Comparison of ENCODE assay signal across 1 cellular context in the genomic region with DNA sequence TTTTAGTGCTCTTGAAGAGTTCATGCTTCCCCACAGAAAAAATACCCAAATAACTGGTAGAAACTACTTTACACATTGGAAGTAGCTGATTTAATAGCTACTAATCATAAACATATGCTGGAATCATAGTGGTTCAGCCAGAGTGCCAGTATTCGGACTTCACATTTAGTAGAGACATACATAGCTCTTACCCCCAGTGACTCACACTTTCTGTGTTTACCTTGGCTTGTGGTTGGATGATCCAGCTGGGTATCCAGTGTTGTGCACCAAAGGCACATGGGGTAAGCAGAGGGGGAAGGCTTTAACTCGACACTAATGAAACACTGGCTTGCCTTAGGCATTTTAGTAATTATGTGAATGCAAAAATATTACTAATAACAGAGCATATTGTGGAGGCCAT.
TF ChIP-seq lines count a peak whose summit lies in the region.

No MANE protein-coding gene starts in this region.

TF ChIP-seq in HEK293, 187 proteins besides CTCF, POLR2A, EP300 and RAD21 (continued from another document and continues in another):
- TF ChIP-seq, protein P1, sequence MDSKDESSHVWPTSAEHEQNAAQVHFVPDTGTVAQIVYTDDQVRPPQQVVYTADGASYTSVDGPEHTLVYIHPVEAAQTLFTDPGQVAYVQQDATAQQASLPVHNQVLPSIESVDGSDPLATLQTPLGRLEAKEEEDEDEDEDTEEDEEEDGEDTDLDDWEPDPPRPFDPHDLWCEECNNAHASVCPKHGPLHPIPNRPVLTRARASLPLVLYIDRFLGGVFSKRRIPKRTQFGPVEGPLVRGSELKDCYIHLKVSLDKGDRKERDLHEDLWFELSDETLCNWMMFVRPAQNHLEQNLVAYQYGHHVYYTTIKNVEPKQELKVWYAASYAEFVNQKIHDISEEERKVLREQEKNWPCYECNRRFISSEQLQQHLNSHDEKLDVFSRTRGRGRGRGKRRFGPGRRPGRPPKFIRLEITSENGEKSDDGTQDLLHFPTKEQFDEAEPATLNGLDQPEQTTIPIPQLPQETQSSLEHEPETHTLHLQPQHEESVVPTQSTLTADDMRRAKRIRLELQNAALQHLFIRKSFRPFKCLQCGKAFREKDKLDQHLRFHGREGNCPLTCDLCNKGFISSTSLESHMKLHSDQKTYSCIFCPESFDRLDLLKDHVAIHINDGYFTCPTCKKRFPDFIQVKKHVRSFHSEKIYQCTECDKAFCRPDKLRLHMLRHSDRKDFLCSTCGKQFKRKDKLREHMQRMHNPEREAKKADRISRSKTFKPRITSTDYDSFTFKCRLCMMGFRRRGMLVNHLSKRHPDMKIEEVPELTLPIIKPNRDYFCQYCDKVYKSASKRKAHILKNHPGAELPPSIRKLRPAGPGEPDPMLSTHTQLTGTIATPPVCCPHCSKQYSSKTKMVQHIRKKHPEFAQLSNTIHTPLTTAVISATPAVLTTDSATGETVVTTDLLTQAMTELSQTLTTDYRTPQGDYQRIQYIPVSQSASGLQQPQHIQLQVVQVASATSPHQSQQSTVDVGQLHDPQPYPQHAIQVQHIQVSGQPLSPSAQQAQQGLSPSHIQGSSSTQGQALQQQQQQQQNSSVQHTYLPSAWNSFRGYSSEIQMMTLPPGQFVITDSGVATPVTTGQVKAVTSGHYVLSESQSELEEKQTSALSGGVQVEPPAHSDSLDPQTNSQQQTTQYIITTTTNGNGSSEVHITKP (tag by site-specific recombination; IDR thresholded peaks at IDR 0.05): peak; percentile 85
- TF ChIP-seq ZNF610 (tag by site-specific recombination; IDR thresholded peaks at IDR 0.05; ENCODE audit: borderline replicate concordance): no peak
- no peak for TF ChIP-seq ZNF354C (tag by site-specific recombination; IDR thresholded peaks at IDR 0.05; ENCODE audit: borderline replicate concordance, low read depth)
- TF ChIP-seq, protein P2, sequence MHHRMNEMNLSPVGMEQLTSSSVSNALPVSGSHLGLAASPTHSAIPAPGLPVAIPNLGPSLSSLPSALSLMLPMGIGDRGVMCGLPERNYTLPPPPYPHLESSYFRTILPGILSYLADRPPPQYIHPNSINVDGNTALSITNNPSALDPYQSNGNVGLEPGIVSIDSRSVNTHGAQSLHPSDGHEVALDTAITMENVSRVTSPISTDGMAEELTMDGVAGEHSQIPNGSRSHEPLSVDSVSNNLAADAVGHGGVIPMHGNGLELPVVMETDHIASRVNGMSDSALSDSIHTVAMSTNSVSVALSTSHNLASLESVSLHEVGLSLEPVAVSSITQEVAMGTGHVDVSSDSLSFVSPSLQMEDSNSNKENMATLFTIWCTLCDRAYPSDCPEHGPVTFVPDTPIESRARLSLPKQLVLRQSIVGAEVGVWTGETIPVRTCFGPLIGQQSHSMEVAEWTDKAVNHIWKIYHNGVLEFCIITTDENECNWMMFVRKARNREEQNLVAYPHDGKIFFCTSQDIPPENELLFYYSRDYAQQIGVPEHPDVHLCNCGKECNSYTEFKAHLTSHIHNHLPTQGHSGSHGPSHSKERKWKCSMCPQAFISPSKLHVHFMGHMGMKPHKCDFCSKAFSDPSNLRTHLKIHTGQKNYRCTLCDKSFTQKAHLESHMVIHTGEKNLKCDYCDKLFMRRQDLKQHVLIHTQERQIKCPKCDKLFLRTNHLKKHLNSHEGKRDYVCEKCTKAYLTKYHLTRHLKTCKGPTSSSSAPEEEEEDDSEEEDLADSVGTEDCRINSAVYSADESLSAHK (tag by site-specific recombination; IDR thresholded peaks at IDR 0.05): 0 out of 2 replicates have a peak, but pooled peaks have one; percentile 46
- no peak for TF ChIP-seq KLF1 (tag by site-specific recombination; IDR thresholded peaks at IDR 0.05)
- no peak for TF ChIP-seq ZNF175 (tag by site-specific recombination; IDR thresholded peaks at IDR 0.05)
- peak; percentile 63 for TF ChIP-seq ZXDB (tag by site-specific recombination; IDR thresholded peaks at IDR 0.05)
- no peak for TF ChIP-seq MYNN (tag by site-specific recombination; IDR thresholded peaks at IDR 0.05; ENCODE audit: borderline replicate concordance)
- TF ChIP-seq ZBTB21 (tag by site-specific recombination; IDR thresholded peaks at IDR 0.05): no peak
- TF ChIP-seq, protein P3, sequence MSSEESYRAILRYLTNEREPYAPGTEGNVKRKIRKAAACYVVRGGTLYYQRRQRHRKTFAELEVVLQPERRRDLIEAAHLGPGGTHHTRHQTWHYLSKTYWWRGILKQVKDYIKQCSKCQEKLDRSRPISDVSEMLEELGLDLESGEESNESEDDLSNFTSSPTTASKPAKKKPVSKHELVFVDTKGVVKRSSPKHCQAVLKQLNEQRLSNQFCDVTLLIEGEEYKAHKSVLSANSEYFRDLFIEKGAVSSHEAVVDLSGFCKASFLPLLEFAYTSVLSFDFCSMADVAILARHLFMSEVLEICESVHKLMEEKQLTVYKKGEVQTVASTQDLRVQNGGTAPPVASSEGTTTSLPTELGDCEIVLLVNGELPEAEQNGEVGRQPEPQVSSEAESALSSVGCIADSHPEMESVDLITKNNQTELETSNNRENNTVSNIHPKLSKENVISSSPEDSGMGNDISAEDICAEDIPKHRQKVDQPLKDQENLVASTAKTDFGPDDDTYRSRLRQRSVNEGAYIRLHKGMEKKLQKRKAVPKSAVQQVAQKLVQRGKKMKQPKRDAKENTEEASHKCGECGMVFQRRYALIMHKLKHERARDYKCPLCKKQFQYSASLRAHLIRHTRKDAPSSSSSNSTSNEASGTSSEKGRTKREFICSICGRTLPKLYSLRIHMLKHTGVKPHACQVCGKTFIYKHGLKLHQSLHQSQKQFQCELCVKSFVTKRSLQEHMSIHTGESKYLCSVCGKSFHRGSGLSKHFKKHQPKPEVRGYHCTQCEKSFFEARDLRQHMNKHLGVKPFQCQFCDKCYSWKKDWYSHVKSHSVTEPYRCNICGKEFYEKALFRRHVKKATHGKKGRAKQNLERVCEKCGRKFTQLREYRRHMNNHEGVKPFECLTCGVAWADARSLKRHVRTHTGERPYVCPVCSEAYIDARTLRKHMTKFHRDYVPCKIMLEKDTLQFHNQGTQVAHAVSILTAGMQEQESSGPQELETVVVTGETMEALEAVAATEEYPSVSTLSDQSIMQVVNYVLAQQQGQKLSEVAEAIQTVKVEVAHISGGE (tag by site-specific recombination; conservative IDR thresholded peaks at IDR 0.05; ENCODE audit: low read depth): 0 out of 2 replicates have a peak, but pooled peaks have one; percentile 29
- TF ChIP-seq, protein P4, sequence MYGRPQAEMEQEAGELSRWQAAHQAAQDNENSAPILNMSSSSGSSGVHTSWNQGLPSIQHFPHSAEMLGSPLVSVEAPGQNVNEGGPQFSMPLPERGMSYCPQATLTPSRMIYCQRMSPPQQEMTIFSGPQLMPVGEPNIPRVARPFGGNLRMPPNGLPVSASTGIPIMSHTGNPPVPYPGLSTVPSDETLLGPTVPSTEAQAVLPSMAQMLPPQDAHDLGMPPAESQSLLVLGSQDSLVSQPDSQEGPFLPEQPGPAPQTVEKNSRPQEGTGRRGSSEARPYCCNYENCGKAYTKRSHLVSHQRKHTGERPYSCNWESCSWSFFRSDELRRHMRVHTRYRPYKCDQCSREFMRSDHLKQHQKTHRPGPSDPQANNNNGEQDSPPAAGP (tag by site-specific recombination; IDR thresholded peaks at IDR 0.05): no peak
- no peak for TF ChIP-seq SP2 (tag by site-specific recombination; IDR thresholded peaks at IDR 0.05)
- TF ChIP-seq, protein P5, sequence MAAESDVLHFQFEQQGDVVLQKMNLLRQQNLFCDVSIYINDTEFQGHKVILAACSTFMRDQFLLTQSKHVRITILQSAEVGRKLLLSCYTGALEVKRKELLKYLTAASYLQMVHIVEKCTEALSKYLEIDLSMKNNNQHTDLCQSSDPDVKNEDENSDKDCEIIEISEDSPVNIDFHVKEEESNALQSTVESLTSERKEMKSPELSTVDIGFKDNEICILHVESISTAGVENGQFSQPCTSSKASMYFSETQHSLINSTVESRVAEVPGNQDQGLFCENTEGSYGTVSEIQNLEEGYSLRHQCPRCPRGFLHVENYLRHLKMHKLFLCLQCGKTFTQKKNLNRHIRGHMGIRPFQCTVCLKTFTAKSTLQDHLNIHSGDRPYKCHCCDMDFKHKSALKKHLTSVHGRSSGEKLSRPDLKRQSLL (tag by site-specific recombination; IDR thresholded peaks at IDR 0.05): no peak
- no peak for TF ChIP-seq OSR2 (tag by site-specific recombination; IDR thresholded peaks at IDR 0.05)
- no peak for TF ChIP-seq ZNF37A (tag by site-specific recombination; IDR thresholded peaks at IDR 0.05)
- TF ChIP-seq, protein P6, sequence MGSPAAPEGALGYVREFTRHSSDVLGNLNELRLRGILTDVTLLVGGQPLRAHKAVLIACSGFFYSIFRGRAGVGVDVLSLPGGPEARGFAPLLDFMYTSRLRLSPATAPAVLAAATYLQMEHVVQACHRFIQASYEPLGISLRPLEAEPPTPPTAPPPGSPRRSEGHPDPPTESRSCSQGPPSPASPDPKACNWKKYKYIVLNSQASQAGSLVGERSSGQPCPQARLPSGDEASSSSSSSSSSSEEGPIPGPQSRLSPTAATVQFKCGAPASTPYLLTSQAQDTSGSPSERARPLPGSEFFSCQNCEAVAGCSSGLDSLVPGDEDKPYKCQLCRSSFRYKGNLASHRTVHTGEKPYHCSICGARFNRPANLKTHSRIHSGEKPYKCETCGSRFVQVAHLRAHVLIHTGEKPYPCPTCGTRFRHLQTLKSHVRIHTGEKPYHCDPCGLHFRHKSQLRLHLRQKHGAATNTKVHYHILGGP (tag by site-specific recombination; IDR thresholded peaks at IDR 0.05): no peak
- no peak for TF ChIP-seq ZIC2 (tag by site-specific recombination; IDR thresholded peaks at IDR 0.05)
- TF ChIP-seq ZBTB8A (tag by site-specific recombination; IDR thresholded peaks at IDR 0.05): no peak
- no peak for TF ChIP-seq MZF1 (tag by site-specific recombination; IDR thresholded peaks at IDR 0.05; ENCODE audit: borderline replicate concordance)
- TF ChIP-seq, protein P7, sequence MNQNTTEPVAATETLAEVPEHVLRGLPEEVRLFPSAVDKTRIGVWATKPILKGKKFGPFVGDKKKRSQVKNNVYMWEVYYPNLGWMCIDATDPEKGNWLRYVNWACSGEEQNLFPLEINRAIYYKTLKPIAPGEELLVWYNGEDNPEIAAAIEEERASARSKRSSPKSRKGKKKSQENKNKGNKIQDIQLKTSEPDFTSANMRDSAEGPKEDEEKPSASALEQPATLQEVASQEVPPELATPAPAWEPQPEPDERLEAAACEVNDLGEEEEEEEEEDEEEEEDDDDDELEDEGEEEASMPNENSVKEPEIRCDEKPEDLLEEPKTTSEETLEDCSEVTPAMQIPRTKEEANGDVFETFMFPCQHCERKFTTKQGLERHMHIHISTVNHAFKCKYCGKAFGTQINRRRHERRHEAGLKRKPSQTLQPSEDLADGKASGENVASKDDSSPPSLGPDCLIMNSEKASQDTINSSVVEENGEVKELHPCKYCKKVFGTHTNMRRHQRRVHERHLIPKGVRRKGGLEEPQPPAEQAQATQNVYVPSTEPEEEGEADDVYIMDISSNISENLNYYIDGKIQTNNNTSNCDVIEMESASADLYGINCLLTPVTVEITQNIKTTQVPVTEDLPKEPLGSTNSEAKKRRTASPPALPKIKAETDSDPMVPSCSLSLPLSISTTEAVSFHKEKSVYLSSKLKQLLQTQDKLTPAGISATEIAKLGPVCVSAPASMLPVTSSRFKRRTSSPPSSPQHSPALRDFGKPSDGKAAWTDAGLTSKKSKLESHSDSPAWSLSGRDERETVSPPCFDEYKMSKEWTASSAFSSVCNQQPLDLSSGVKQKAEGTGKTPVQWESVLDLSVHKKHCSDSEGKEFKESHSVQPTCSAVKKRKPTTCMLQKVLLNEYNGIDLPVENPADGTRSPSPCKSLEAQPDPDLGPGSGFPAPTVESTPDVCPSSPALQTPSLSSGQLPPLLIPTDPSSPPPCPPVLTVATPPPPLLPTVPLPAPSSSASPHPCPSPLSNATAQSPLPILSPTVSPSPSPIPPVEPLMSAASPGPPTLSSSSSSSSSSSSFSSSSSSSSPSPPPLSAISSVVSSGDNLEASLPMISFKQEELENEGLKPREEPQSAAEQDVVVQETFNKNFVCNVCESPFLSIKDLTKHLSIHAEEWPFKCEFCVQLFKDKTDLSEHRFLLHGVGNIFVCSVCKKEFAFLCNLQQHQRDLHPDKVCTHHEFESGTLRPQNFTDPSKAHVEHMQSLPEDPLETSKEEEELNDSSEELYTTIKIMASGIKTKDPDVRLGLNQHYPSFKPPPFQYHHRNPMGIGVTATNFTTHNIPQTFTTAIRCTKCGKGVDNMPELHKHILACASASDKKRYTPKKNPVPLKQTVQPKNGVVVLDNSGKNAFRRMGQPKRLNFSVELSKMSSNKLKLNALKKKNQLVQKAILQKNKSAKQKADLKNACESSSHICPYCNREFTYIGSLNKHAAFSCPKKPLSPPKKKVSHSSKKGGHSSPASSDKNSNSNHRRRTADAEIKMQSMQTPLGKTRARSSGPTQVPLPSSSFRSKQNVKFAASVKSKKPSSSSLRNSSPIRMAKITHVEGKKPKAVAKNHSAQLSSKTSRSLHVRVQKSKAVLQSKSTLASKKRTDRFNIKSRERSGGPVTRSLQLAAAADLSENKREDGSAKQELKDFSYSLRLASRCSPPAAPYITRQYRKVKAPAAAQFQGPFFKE (tag by site-specific recombination; IDR thresholded peaks at IDR 0.05; ENCODE audit: borderline replicate concordance): no peak
- TF ChIP-seq, protein P8, sequence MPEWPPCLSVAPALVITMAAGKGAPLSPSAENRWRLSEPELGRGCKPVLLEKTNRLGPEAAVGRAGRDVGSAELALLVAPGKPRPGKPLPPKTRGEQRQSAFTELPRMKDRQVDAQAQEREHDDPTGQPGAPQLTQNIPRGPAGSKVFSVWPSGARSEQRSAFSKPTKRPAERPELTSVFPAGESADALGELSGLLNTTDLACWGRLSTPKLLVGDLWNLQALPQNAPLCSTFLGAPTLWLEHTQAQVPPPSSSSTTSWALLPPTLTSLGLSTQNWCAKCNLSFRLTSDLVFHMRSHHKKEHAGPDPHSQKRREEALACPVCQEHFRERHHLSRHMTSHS (tag by site-specific recombination; IDR thresholded peaks at IDR 0.05): no peak
- TF ChIP-seq, protein P9, sequence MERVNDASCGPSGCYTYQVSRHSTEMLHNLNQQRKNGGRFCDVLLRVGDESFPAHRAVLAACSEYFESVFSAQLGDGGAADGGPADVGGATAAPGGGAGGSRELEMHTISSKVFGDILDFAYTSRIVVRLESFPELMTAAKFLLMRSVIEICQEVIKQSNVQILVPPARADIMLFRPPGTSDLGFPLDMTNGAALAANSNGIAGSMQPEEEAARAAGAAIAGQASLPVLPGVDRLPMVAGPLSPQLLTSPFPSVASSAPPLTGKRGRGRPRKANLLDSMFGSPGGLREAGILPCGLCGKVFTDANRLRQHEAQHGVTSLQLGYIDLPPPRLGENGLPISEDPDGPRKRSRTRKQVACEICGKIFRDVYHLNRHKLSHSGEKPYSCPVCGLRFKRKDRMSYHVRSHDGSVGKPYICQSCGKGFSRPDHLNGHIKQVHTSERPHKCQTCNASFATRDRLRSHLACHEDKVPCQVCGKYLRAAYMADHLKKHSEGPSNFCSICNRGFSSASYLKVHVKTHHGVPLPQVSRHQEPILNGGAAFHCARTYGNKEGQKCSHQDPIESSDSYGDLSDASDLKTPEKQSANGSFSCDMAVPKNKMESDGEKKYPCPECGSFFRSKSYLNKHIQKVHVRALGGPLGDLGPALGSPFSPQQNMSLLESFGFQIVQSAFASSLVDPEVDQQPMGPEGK (tag by site-specific recombination; IDR thresholded peaks at IDR 0.05): peak; percentile 45; the same call in 1 of the 2 replicates
- TF ChIP-seq, protein P10, sequence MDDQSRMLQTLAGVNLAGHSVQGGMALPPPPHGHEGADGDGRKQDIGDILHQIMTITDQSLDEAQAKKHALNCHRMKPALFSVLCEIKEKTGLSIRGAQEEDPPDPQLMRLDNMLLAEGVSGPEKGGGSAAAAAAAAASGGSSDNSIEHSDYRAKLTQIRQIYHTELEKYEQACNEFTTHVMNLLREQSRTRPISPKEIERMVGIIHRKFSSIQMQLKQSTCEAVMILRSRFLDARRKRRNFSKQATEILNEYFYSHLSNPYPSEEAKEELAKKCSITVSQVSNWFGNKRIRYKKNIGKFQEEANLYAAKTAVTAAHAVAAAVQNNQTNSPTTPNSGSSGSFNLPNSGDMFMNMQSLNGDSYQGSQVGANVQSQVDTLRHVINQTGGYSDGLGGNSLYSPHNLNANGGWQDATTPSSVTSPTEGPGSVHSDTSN (CRISPR knock-in tag; IDR thresholded peaks at IDR 0.05): no peak
- no peak for TF ChIP-seq ZNF133 (tag by site-specific recombination; IDR thresholded peaks at IDR 0.05)
- no peak for TF ChIP-seq KLF9 (tag by site-specific recombination; IDR thresholded peaks at IDR 0.05; ENCODE audit: low read depth)
- no peak for TF ChIP-seq ZNF169 (tag by site-specific recombination; IDR thresholded peaks at IDR 0.05)
